1 cellular context compared by ENCODE assay signal in genomic region chr5:142186821-142187594, GRCh38.
TF ChIP-seq lines count a peak whose summit lies in the region.

No MANE protein-coding gene starts in this region.

TF ChIP-seq in HepG2, 621 proteins besides CTCF, POLR2A, EP300 and RAD21 (continued from another document):
- peak; percentile 71 for TF ChIP-seq ZNF687 (CRISPR knock-in tag; IDR thresholded peaks at IDR 0.05)
- TF ChIP-seq NR2F6 (IDR thresholded peaks at IDR 0.05) = no peak
- TF ChIP-seq NR2F6 (CRISPR knock-in tag; IDR thresholded peaks at IDR 0.05) = no peak
- TF ChIP-seq ZFP36 (IDR thresholded peaks at IDR 0.05; ENCODE audit: borderline replicate concordance, low read depth, low read length, partially characterized antibody) = peak; percentile 95
- no peak for TF ChIP-seq TEAD2 (CRISPR knock-in tag; IDR thresholded peaks at IDR 0.05)
- no peak for TF ChIP-seq FOXK1 (CRISPR knock-in tag; IDR thresholded peaks at IDR 0.05; ENCODE audit: borderline replicate concordance, low read depth)
- TF ChIP-seq SAP130 (CRISPR knock-in tag; IDR thresholded peaks at IDR 0.05; ENCODE audit: low read depth) = 0 out of 2 replicates have a peak, but pooled peaks have one; percentile 11
- no peak for TF ChIP-seq HMG20A (CRISPR knock-in tag; IDR thresholded peaks at IDR 0.05; ENCODE audit: borderline replicate concordance)
- TF ChIP-seq SALL1 (CRISPR knock-in tag; IDR thresholded peaks at IDR 0.05) = peak; percentile 11; the same call in 1 of the 2 replicates
- TF ChIP-seq KDM1A (CRISPR knock-in tag; IDR thresholded peaks at IDR 0.05) = peak; percentile 63; the same call in 1 of the 2 replicates
- TF ChIP-seq NPAS2 (CRISPR knock-in tag; IDR thresholded peaks at IDR 0.05; ENCODE audit: borderline replicate concordance) = no peak
- no peak for TF ChIP-seq ESRRA (CRISPR knock-in tag; IDR thresholded peaks at IDR 0.05; ENCODE audit: low read depth)
- TF ChIP-seq NR2F2 (IDR thresholded peaks at IDR 0.05; ENCODE audit: borderline replicate concordance, low read depth) = no peak
- TF ChIP-seq FOSL2 (CRISPR knock-in tag; IDR thresholded peaks at IDR 0.05) = no peak
- peak; percentile 74 for TF ChIP-seq ZNF263 (CRISPR knock-in tag; IDR thresholded peaks at IDR 0.05)
- TF ChIP-seq HDAC2 (CRISPR knock-in tag; IDR thresholded peaks at IDR 0.05) = peak; percentile 52; the same call in 1 of the 2 replicates
- TF ChIP-seq SOX13 (IDR thresholded peaks at IDR 0.05) = no peak
- TF ChIP-seq SOX13 (CRISPR knock-in tag; conservative IDR thresholded peaks at IDR 0.05 in 1 of 2, IDR thresholded peaks at IDR 0.05 in 1 of 2) = peak in 1 of 2 experiments; percentile 17; a peak in 1 of 4 replicates
- TF ChIP-seq ZNF740 (CRISPR knock-in tag; IDR thresholded peaks at IDR 0.05) = 0 out of 2 replicates have a peak, but pooled peaks have one; percentile 54
